8 cellular contexts compared by ENCODE assay signal in the genomic region with DNA sequence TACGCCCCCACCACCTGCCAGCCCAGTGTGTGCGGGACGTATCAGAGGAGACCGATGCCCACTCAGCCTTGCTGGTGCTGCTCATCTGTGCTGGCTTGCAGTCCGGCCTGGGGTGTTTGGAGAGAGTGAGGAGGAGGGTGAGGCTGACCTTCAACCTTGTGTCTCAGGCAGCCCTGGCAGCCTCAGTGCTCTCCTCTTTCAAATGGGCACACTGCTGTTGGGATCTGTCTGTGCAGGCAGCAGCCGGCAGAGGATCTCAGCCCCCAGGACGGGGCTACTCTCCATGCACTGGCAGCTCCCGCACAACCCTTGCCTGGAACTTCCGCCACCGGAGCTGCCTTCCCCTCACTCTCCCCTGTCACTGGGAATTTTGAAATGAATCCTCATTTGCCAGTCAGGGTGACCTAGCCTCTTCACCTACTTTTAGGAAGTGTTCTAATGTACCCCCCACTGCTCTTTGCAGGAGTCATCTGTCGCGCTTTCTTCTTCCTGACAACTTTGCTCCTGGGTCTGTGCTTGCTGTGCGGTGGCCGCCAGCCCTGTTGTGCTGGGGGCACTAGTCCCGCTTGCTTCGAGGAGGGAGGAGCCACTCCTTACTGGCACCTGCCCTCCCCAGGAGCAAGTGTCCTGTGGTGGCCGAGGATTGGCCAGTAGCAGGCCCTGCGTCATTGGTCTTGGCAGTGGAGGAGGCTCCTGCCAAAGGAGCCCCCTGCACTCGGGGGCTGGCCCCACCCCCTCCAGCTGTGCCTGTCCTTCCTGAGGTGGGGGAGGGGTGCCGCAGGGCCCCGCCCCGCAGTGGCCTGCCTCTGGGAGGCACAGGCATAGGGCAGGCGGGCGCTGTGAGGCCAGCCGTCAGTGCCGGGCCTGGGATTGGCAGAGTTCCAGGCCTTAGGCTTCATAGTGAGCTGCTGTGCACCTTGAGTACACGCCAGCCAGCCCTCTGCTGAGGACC. TPM values are rescaled to one million over a fixed set of nuclear protein-coding genes. Genes with fewer than 3 reads are reported as not detected.
DNase-seq lines count a peak whose midpoint lies in the region; ATAC-seq and TF ChIP-seq lines count a peak whose summit lies in the region.

No MANE protein-coding gene starts in this region.

- H3K9me3 Mint-ChIP-seq in activated CD4-positive, alpha-beta T cell treated with anti-CD3 and anti-CD28 coated beads, Interleukin-2, amount 10 ng/mL, durations not matched to agents 7 days and 5 days, result peaks cover 17% of the 10 kb centered on the region
- H3K9me3 Mint-ChIP-seq in activated CD4-positive, alpha-beta memory T cell treated with anti-CD3 and anti-CD28 coated beads for 36 hours, result no peaks in the 10 kb centered on the region
- H3K9me3 Mint-ChIP-seq in nephron progenitor cell, result peaks cover 16% of the 10 kb centered on the region

- H3K4me3 Mint-ChIP-seq in activated CD4-positive, alpha-beta T cell treated with anti-CD3 and anti-CD28 coated beads, Interleukin-2, amount 10 ng/mL, durations not matched to agents 7 days and 5 days, result peak overlapping the region; percentile 70
- H3K4me3 Mint-ChIP-seq in activated CD4-positive, alpha-beta memory T cell treated with anti-CD3 and anti-CD28 coated beads for 36 hours, result no peak overlapping the region
- peak overlapping the region; percentile 74 for H3K4me3 Mint-ChIP-seq in nephron progenitor cell

- DNase-seq in activated CD4-positive, alpha-beta T cell treated with anti-CD3 and anti-CD28 coated beads, Interleukin-2, amount 10 ng/mL, durations not matched to agents 7 days and 5 days, result no peak
- DNase-seq in activated CD4-positive, alpha-beta T cell treated with anti-CD3 and anti-CD28 coated beads, Interleukin-2, amount 50 U/mL, for 48 hours, result no peak
- DNase-seq in activated CD4-positive, alpha-beta memory T cell treated with anti-CD3 and anti-CD28 coated beads for 36 hours, result peak; percentile 24
- DNase-seq in fibroblast of pulmonary artery (ENCODE audit: low read depth) (peak; percentile 59), nephron progenitor cell (peak; percentile 84), NCI-H1930 (lab: John Stamatoyannopoulos, UW) (no peak)
- DNase-seq in stimulated activated CD4-positive, alpha-beta T cell treated with anti-CD3 and anti-CD28 coated beads, Interleukin-15, amount 100 ng/mL, for 24 hours, result no peak

- H3K36me3 Mint-ChIP-seq in activated CD4-positive, alpha-beta T cell treated with anti-CD3 and anti-CD28 coated beads, Interleukin-2, amount 10 ng/mL, durations not matched to agents 7 days and 5 days (ENCODE audit: low read depth), result peaks cover 38% of the 10 kb centered on the region
- H3K36me3 Mint-ChIP-seq in activated CD4-positive, alpha-beta memory T cell treated with anti-CD3 and anti-CD28 coated beads for 36 hours, result peaks cover 21% of the 10 kb centered on the region
- H3K36me3 Mint-ChIP-seq in nephron progenitor cell (ENCODE audit: low read depth), result peaks cover 32% of the 10 kb centered on the region

- H3K4me1 Mint-ChIP-seq in activated CD4-positive, alpha-beta T cell treated with anti-CD3 and anti-CD28 coated beads, Interleukin-2, amount 10 ng/mL, durations not matched to agents 7 days and 5 days, result peaks cover 76% of the 10 kb centered on the region
- H3K4me1 Mint-ChIP-seq in activated CD4-positive, alpha-beta memory T cell treated with anti-CD3 and anti-CD28 coated beads for 36 hours (ENCODE audit: low read depth), result peaks cover 83% of the 10 kb centered on the region
- H3K4me1 Mint-ChIP-seq in nephron progenitor cell, result peaks cover 72% of the 10 kb centered on the region

- intact Hi-C loops in activated CD4-positive, alpha-beta memory T cell treated with anti-CD3 and anti-CD28 coated beads for 36 hours (cut with micrococcal nuclease), result no loop called here

- H3K4me3 ChIP-seq in fibroblast of pulmonary artery (replicated peaks; ENCODE audit: low read depth, low read length), result no peak overlapping the region

- H3K27me3 Mint-ChIP-seq in activated CD4-positive, alpha-beta T cell treated with anti-CD3 and anti-CD28 coated beads, Interleukin-2, amount 10 ng/mL, durations not matched to agents 7 days and 5 days, result no peaks in the 10 kb centered on the region
- no peaks in the 10 kb centered on the region for H3K27me3 Mint-ChIP-seq in activated CD4-positive, alpha-beta memory T cell treated with anti-CD3 and anti-CD28 coated beads for 36 hours
- no peaks in the 10 kb centered on the region for H3K27me3 Mint-ChIP-seq in nephron progenitor cell (ENCODE audit: low read depth, poor library complexity)

- POLR2A ChIA-PET in activated CD4-positive, alpha-beta T cell treated with anti-CD3 and anti-CD28 coated beads, Interleukin-2, amount 10 ng/mL, durations not matched to agents 7 days and 5 days (lab: Charles Lee), result no interaction called here
- POLR2A ChIA-PET in activated CD4-positive, alpha-beta memory T cell treated with anti-CD3 and anti-CD28 coated beads for 36 hours (lab: Charles Lee), result interaction anchor here (0.6 kb wide), 1 partner anchor 98 kb away, joined by 3 read pairs; no protein-coding TSS in a partner anchor

- peak overlapping the region; percentile 99 for H3K27ac Mint-ChIP-seq in activated CD4-positive, alpha-beta T cell treated with anti-CD3 and anti-CD28 coated beads, Interleukin-2, amount 10 ng/mL, durations not matched to agents 7 days and 5 days
- H3K27ac Mint-ChIP-seq in activated CD4-positive, alpha-beta memory T cell treated with anti-CD3 and anti-CD28 coated beads for 36 hours, result peak overlapping the region; percentile 93
- H3K27ac Mint-ChIP-seq in nephron progenitor cell, result peak overlapping the region; percentile 97

- ATAC-seq in HG03460 (IDR thresholded peaks at IDR 0.05; ENCODE audit: unreplicated experiment), result no peak

- CTCF ChIA-PET in activated CD4-positive, alpha-beta T cell treated with anti-CD3 and anti-CD28 coated beads, Interleukin-2, amount 10 ng/mL, durations not matched to agents 7 days and 5 days (lab: Charles Lee), result no interaction called here
- CTCF ChIA-PET in activated CD4-positive, alpha-beta memory T cell treated with anti-CD3 and anti-CD28 coated beads for 36 hours (lab: Charles Lee), result interaction anchor here (4.0 kb wide), 1 partner anchor 55 kb away, joined by 21 read pairs; the partner anchor contains the start of gene GATAD2A

- TF ChIP-seq CTCF in fibroblast of pulmonary artery (IDR thresholded peaks at IDR 0.05; ENCODE audit: low read length, missing control alignments), result no peak
- no peak for TF ChIP-seq CTCF in nephron progenitor cell (IDR thresholded peaks at IDR 0.05)

RNA-seq across cellular contexts. Expression of gene TSSK6, which starts 53.4 kb away (rescaled TPM):
- total RNA-seq in activated CD4-positive, alpha-beta T cell treated with anti-CD3 and anti-CD28 coated beads, Interleukin-2, amount 10 ng/mL, durations not matched to agents 7 days and 5 days, result 1 to 10 TPM; 3.7 to 4.4 TPM
- total RNA-seq in activated CD4-positive, alpha-beta memory T cell treated with anti-CD3 and anti-CD28 coated beads for 36 hours, result 1 to 10 TPM; 3.1 to 4.7 TPM

RNA-seq across cellular contexts. Expression of gene NDUFA13, which starts 54.1 kb away (rescaled TPM):
- total RNA-seq in activated CD4-positive, alpha-beta T cell treated with anti-CD3 and anti-CD28 coated beads, Interleukin-2, amount 10 ng/mL, durations not matched to agents 7 days and 5 days, result 100 to 1,000 TPM; 314 to 363 TPM
- total RNA-seq in activated CD4-positive, alpha-beta memory T cell treated with anti-CD3 and anti-CD28 coated beads for 36 hours, result 100 to 1,000 TPM; 365 to 374 TPM

RNA-seq across cellular contexts. Expression of gene GATAD2A, which starts 56.5 kb away (rescaled TPM):
- total RNA-seq in activated CD4-positive, alpha-beta T cell treated with anti-CD3 and anti-CD28 coated beads, Interleukin-2, amount 10 ng/mL, durations not matched to agents 7 days and 5 days, result 100 to 1,000 TPM; 122 to 135 TPM
- total RNA-seq in activated CD4-positive, alpha-beta memory T cell treated with anti-CD3 and anti-CD28 coated beads for 36 hours, result 100 to 1,000 TPM; 114 TPM

Comparison
In these comparisons a context has a peak if more than half of its experiments do, and no peak if none do; other contexts are left out.
1. DNase-seq: peak in activated CD4-positive, alpha-beta memory T cell treated with anti-CD3 and anti-CD28 coated beads for 36 hours (single experiment), fibroblast of pulmonary artery (single experiment) and nephron progenitor cell (single experiment); none in activated CD4-positive, alpha-beta T cell treated with anti-CD3 and anti-CD28 coated beads, Interleukin-2, amount 10 ng/mL, durations not matched to agents 7 days and 5 days (single experiment), activated CD4-positive, alpha-beta T cell treated with anti-CD3 and anti-CD28 coated beads, Interleukin-2, amount 50 U/mL, for 48 hours (0 of 2), NCI-H1930 (0 of 2) and stimulated activated CD4-positive, alpha-beta T cell treated with anti-CD3 and anti-CD28 coated beads, Interleukin-15, amount 100 ng/mL, for 24 hours (single experiment).
2. Peak in every context shown above with its lines, with median percentiles within 50 percentile points of each other: H3K27ac Mint-ChIP-seq.